ENCODE assay signal across 8 cellular contexts in genomic region chr7:7201583-7202374, GRCh38. TPM values are rescaled to one million over a fixed set of nuclear protein-coding genes. Genes with fewer than 3 reads are reported as not detected.
DNase-seq lines count a peak whose midpoint lies in the region; ATAC-seq and TF ChIP-seq lines count a peak whose summit lies in the region.

No MANE protein-coding gene starts in this region.

- H3K27ac ChIP-seq in GM23338 (ENCODE audit: low read depth) (peak overlapping the region; percentile 90), mesenchymal stem cell (ENCODE audit: low read length, poor library complexity, severe bottlenecking) (no peak overlapping the region), prostate gland (no peak overlapping the region)

- intact Hi-C loops in prostate gland (cut with DNase I) = no loop called here

- peaks cover 100% of the 10 kb centered on the region for H3K79me2 ChIP-seq in GM23338 (replicated peaks; ENCODE audit: insufficient read depth)

- peak overlapping the region; percentile 69 for H3K4me2 ChIP-seq in GM23338
- H3K4me2 ChIP-seq in mesenchymal stem cell (ENCODE audit: low read length, poor library complexity, severe bottlenecking) = no peak overlapping the region

- ATAC-seq in GM18502 (IDR thresholded peaks at IDR 0.05; ENCODE audit: poor library complexity, unreplicated experiment) (peak; percentile 98), GM23338 (peak; percentile 95), GM18520 (IDR thresholded peaks at IDR 0.05; ENCODE audit: unreplicated experiment) (no peak)

- no peak overlapping the region for H2AK5ac ChIP-seq in mesenchymal stem cell (ENCODE audit: low read length, severe bottlenecking)

- WGBS in mesenchymal stem cell = 80% methylated on average over 15 of the region's 15 CpGs
- WGBS in prostate gland = 49% methylated on average over 15 of the region's 15 CpGs

- H3K18ac ChIP-seq in mesenchymal stem cell (ENCODE audit: low read depth in 1 of 2, low read length in 2 of 2) = no peak overlapping the region

- H3K9me3 ChIP-seq in mucosa of stomach (ENCODE audit: control insufficient read depth, low read length) = no peaks in the 10 kb centered on the region
- peaks cover 9% of the 10 kb centered on the region for H3K9me3 ChIP-seq in mesenchymal stem cell (ENCODE audit: control insufficient read depth, low read length)
- no peaks in the 10 kb centered on the region for H3K9me3 ChIP-seq in prostate gland

- peaks cover 18% of the 10 kb centered on the region for H3K9me3 Mint-ChIP-seq in GM23338

- peak overlapping the region; percentile 39; the same call in 1 of the 2 replicates for H3K4me3 ChIP-seq in GM23338
- no peak overlapping the region for H3K4me3 ChIP-seq in mucosa of stomach (ENCODE audit: low read length)
- no peak overlapping the region for H3K4me3 ChIP-seq in mesenchymal stem cell (ENCODE audit: insufficient read depth in 1 of 2, low read depth in 1 of 2, low read length in 2 of 2)
- H3K4me3 ChIP-seq in prostate gland = no peak overlapping the region

- peaks cover 22% of the 10 kb centered on the region; the same call in 1 of the 2 replicates for H4K20me1 ChIP-seq in GM23338 (replicated peaks; ENCODE audit: insufficient read depth)

- H2AFZ ChIP-seq in GM23338 (no peak overlapping the region), mesenchymal stem cell (ENCODE audit: low read depth, low read length) (no peak overlapping the region)

- TF ChIP-seq POLR2A in prostate gland (IDR thresholded peaks at IDR 0.05) = no peak

- no peaks in the 10 kb centered on the region; the same call in 1 of the 2 replicates for H3F3A ChIP-seq in GM23338 (replicated peaks; ENCODE audit: low read depth)

- DNase-seq in GM23338 (ENCODE audit: low spot score) (peak; percentile 84), NCI-H146 (lab: John Stamatoyannopoulos, UW) (peak; percentile 50), mesenchymal stem cell (no peak), prostate gland (ENCODE audit: low spot score) (no peak)
- peak; percentile 41 for DNase-seq in activated naive CD4-positive, alpha-beta T cell treated with Interleukin-2 at 50 U/mL for 16 hours

- peaks cover 37% of the 10 kb centered on the region; the same call in 2 of the 3 replicates for H3K36me3 Mint-ChIP-seq in GM23338 (ENCODE audit: low read depth)

- H3K36me3 ChIP-seq in GM23338 (ENCODE audit: insufficient read depth) = no peaks in the 10 kb centered on the region
- H3K36me3 ChIP-seq in mucosa of stomach (ENCODE audit: control insufficient read depth, insufficient read depth, low read length) = no peaks in the 10 kb centered on the region
- peaks cover 3 to 7% of the 10 kb centered on the region in 2 experiments for H3K36me3 ChIP-seq in mesenchymal stem cell (ENCODE audit: control insufficient read depth in 1 of 2, insufficient read depth in 2 of 2, low read depth in 1 of 2, low read length in 2 of 2)
- H3K36me3 ChIP-seq in prostate gland = no peaks in the 10 kb centered on the region

- no peak overlapping the region for H2BK12ac ChIP-seq in mesenchymal stem cell (ENCODE audit: low read length in 2 of 2)

- H3K27me3 ChIP-seq in GM23338 (ENCODE audit: insufficient read depth) (no peaks in the 10 kb centered on the region), mucosa of stomach (ENCODE audit: control insufficient read depth, insufficient read depth, low read length) (no peaks in the 10 kb centered on the region), mesenchymal stem cell (ENCODE audit: control insufficient read depth in 1 of 2, insufficient read depth in 1 of 2, low read length in 2 of 2) (no peaks in the 10 kb centered on the region), prostate gland (replicated peaks; ENCODE audit: insufficient read depth) (no peaks in the 10 kb centered on the region)

- H4K91ac ChIP-seq in mesenchymal stem cell (ENCODE audit: low read length) = no peak overlapping the region

- H3K4me1 Mint-ChIP-seq in GM23338 = peaks cover 76% of the 10 kb centered on the region

- TF ChIP-seq CTCF in GM23338 (conservative IDR thresholded peaks at IDR 0.05; ENCODE audit: low read depth in 2 of 2) = no peak
- TF ChIP-seq CTCF in prostate gland (IDR thresholded peaks at IDR 0.05) = no peak

- H3K4me3 Mint-ChIP-seq in GM23338 = peak overlapping the region; percentile 32; the same call in 2 of the 3 replicates

- peaks cover 4% of the 10 kb centered on the region for H3K27me3 Mint-ChIP-seq in GM23338 (ENCODE audit: insufficient read depth, low read depth, poor library complexity)

- no peak overlapping the region for H4K8ac ChIP-seq in mesenchymal stem cell (ENCODE audit: low read length)

- no peak overlapping the region for H2BK120ac ChIP-seq in mesenchymal stem cell (ENCODE audit: low read depth, low read length)

- no peaks in the 10 kb centered on the region for H3K9me2 ChIP-seq in GM23338 (ENCODE audit: insufficient read depth)

- H2BK5ac ChIP-seq in mesenchymal stem cell (ENCODE audit: low read depth, low read length, poor library complexity, severe bottlenecking) = no peak overlapping the region

- H3K27ac Mint-ChIP-seq in GM23338 = peak overlapping the region; percentile 90

- H2BK15ac ChIP-seq in mesenchymal stem cell (ENCODE audit: low read depth, poor library complexity, severe bottlenecking) = no peak overlapping the region

- H3K23ac ChIP-seq in mesenchymal stem cell (ENCODE audit: low read length in 2 of 2) = no peak overlapping the region

- H3K14ac ChIP-seq in mesenchymal stem cell (ENCODE audit: low read length in 2 of 2) = no peak overlapping the region

- peak overlapping the region; percentile 22 for H3K9ac ChIP-seq in mucosa of stomach (ENCODE audit: low read length)
- H3K9ac ChIP-seq in mesenchymal stem cell (ENCODE audit: low read length) = no peak overlapping the region

- peaks cover 8% of the 10 kb centered on the region for H3K79me1 ChIP-seq in mesenchymal stem cell (replicated peaks; ENCODE audit: low read length, poor library complexity, severe bottlenecking)

- H3K4me1 ChIP-seq in GM23338 (ENCODE audit: insufficient read depth) (peaks cover 92% of the 10 kb centered on the region), mucosa of stomach (ENCODE audit: control insufficient read depth, insufficient read depth, low read length) (peaks cover 14% of the 10 kb centered on the region), mesenchymal stem cell (ENCODE audit: control insufficient read depth, insufficient read depth, low read depth, low read length) (peaks cover 5% of the 10 kb centered on the region), prostate gland (replicated peaks) (no peaks in the 10 kb centered on the region)

- H3K4ac ChIP-seq in mesenchymal stem cell (ENCODE audit: low read depth in 1 of 2, low read length in 2 of 2) = no peak overlapping the region

TF ChIP-seq in GM23338, 12 proteins besides CTCF, POLR2A, EP300 and RAD21:
- no peak for TF ChIP-seq CREB1 (CRISPR knock-in tag; IDR thresholded peaks at IDR 0.05; ENCODE audit: low read depth)

RNA-seq across cellular contexts. Expression of gene C1GALT1, which starts 19.4 kb away (rescaled TPM):
- 203 and 261 TPM in 2 replicates for total RNA-seq in GM23338 (2014; rRNA removed; shearing (Covaris generic))
- 48.5 and 58.2 TPM in 2 replicates for polyA plus RNA-seq in GM23338 (2016; fragmentation: Nextera tagmentation; extraction: Ambion mirVana)
- 13.5 TPM for polyA plus RNA-seq in mesenchymal stem cell (2013, experiment 1 of 2)
- 13.7 TPM for polyA plus RNA-seq in mesenchymal stem cell (2013, experiment 2 of 2)
- total RNA-seq in prostate gland = 10 to 100 TPM; 16.1 to 16.8 TPM

Comparison
In these comparisons a context has a peak if more than half of its experiments do, and no peak if none do; other contexts are left out.
1. DNase-seq: peak in GM23338 (single experiment), NCI-H146 (single experiment) and activated naive CD4-positive, alpha-beta T cell treated with Interleukin-2 at 50 U/mL for 16 hours (single experiment); none in mesenchymal stem cell (single experiment) and prostate gland (single experiment).
2. RNA of gene C1GALT1, which starts 19.4 kb away (total RNA-seq): 203 to 261 TPM in GM23338; 16.1 to 16.8 TPM in prostate gland; every median in the first group is over 10 times any median in the second.